Comparison of ENCODE assay signal across 28 cellular contexts in genomic region chr18:75439356-75439755, GRCh38. TPM values are rescaled to one million over a fixed set of nuclear protein-coding genes. Genes with fewer than 3 reads are reported as not detected.
"Had no signal": no experiment of that assay in that cellular context is flagged by ENCODE, and none has a peak within 500 bp of the region (broad histone marks: within the 10 kb centered on the region; RNA-seq: fewer than 3 reads in every experiment).

No MANE protein-coding gene starts in this region.

- H3K9me3 Mint-ChIP-seq: activated B cell treated with CpG ODN at 0.5 μM for 24 hours; activated naive CD8-positive, alpha-beta T cell treated with anti-CD3 and anti-CD28 coated beads for 36 hours; activated T-cell treated with anti-CD3 and anti-CD28 coated beads, Interleukin-2, amount 50 U/mL, for 4 hours; central memory CD8-positive, alpha-beta T cell; effector memory CD8-positive, alpha-beta T cell; mesothelial cell of epicardium; natural killer cell; type B pancreatic cell had no signal

- DNase-seq: activated B cell treated with CpG ODN at 0.5 μM for 24 hours; activated CD4-positive, alpha-beta T cell treated with anti-CD3 and anti-CD28 coated beads for 36 hours; activated CD4-positive, alpha-beta T cell treated with anti-CD3 and anti-CD28 coated beads, Interleukin-2, amount 50 U/mL, for 4 hours; activated CD8-positive, alpha-beta memory T cell treated with anti-CD3 and anti-CD28 coated beads for 24 hours; activated CD8-positive, alpha-beta memory T cell treated with anti-CD3 and anti-CD28 coated beads, Interleukin-2, amount 50 U/mL, for 48 hours; activated naive CD4-positive, alpha-beta T cell treated with Interleukin-2 at 50 U/mL for 16 hours; activated naive CD8-positive, alpha-beta T cell treated with anti-CD3 and anti-CD28 coated beads for 36 hours; activated T-cell treated with anti-CD3 and anti-CD28 coated beads, Interleukin-2, amount 50 U/mL, for 4 hours; dorsolateral prefrontal cortex; effector memory CD8-positive, alpha-beta T cell; heart left ventricle; left ventricle myocardium superior; mammary epithelial cell; natural killer cell; retina; sigmoid colon; stimulated activated CD4-positive, alpha-beta T cell treated with anti-CD3 and anti-CD28 coated beads, Interleukin-4, amount 100 ng/mL, for 24 hours; stimulated activated naive CD4-positive, alpha-beta T cell treated with Interleukin-2 at 50 U/mL for 16 hours had no signal

- H3K4me1 Mint-ChIP-seq: activated B cell treated with CpG ODN at 0.5 μM for 24 hours had no signal

- H3K36me3 Mint-ChIP-seq: activated naive CD8-positive, alpha-beta T cell treated with anti-CD3 and anti-CD28 coated beads for 36 hours; mesothelial cell of epicardium; natural killer cell; type B pancreatic cell had no signal

- H3K27ac Mint-ChIP-seq: activated B cell treated with CpG ODN at 0.5 μM for 24 hours; activated CD4-positive, alpha-beta T cell treated with anti-CD3 and anti-CD28 coated beads for 36 hours; activated naive CD8-positive, alpha-beta T cell treated with anti-CD3 and anti-CD28 coated beads for 36 hours; effector memory CD8-positive, alpha-beta T cell; mesothelial cell of epicardium; natural killer cell; progenitor cell of endocrine pancreas; type B pancreatic cell had no signal

- H3K4me3 Mint-ChIP-seq: activated B cell treated with CpG ODN at 0.5 μM for 24 hours; activated CD4-positive, alpha-beta T cell treated with anti-CD3 and anti-CD28 coated beads for 36 hours; activated naive CD8-positive, alpha-beta T cell treated with anti-CD3 and anti-CD28 coated beads for 36 hours; activated T-cell treated with anti-CD3 and anti-CD28 coated beads, Interleukin-2, amount 50 U/mL, for 4 hours; central memory CD8-positive, alpha-beta T cell; effector memory CD8-positive, alpha-beta T cell; mesothelial cell of epicardium; natural killer cell; type B pancreatic cell had no signal

RNA-seq across cellular contexts. Expression of gene SMIM21, which starts 11.9 kb away (rescaled TPM):
- total RNA-seq: activated B cell treated with CpG ODN at 0.5 μM for 24 hours; activated CD4-positive, alpha-beta T cell treated with anti-CD3 and anti-CD28 coated beads for 36 hours; activated naive CD8-positive, alpha-beta T cell treated with anti-CD3 and anti-CD28 coated beads for 36 hours; activated T-cell treated with anti-CD3 and anti-CD28 coated beads, Interleukin-2, amount 50 U/mL, for 4 hours; astrocyte; endothelial cell of umbilical vein; esophagus muscularis mucosa; heart left ventricle; left ventricle myocardium superior; mammary epithelial cell; mesothelial cell of epicardium; natural killer cell; osteocyte; progenitor cell of endocrine pancreas; sigmoid colon; thoracic aorta; vagina had no signal
- polyA plus RNA-seq: endothelial cell of umbilical vein, heart left ventricle, mammary epithelial cell had no signal
